Comparison of ENCODE assay signal across 16 cellular contexts in the genomic region with DNA sequence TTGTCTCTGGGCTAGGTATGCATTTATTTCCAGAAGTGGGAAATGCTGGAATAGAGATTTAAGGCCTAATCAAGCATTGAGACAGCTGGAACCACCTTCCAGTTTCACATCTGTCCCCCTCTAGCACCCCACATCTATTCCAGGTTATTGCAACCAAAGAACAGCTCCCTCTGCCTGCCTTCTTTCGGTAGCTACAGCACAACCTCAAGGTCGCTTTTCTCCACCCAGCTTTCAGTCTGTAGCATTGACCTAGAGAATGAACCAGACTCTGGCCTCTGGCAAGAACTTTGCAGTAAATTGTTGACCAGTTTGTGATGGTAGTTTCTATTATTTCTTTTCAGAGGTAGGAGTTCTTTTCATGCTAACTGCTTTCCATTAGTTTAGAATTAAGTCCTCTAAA.
DNase-seq lines count a peak whose midpoint lies in the region; ATAC-seq, FAIRE-seq and TF ChIP-seq lines count a peak whose summit lies in the region.
"Had no signal": no experiment of that assay in that cellular context is flagged by ENCODE, and none has a peak within 500 bp of the region (broad histone marks: within the 10 kb centered on the region; RNA-seq: fewer than 3 reads in every experiment).

No MANE protein-coding gene starts in this region.

- no peaks in the 10 kb centered on the region for H3K79me2 ChIP-seq in hepatocyte

- in situ Hi-C loops in Panc1 (cut with HindIII; ENCODE audit: low pct_unique_long_range_greater_than_20kb, low sequenced_read_pairs) = no loop called here

- H3K4me3 ChIP-seq in heart right ventricle (no peak overlapping the region), right atrium auricular region (no peak overlapping the region), Panc1 (ENCODE audit: low read depth in 2 of 2, low read length in 2 of 2) (no peak overlapping the region), hepatocyte (no peak overlapping the region), Peyer's patch (no peak overlapping the region), dorsolateral prefrontal cortex (no peak overlapping the region)
- H3K4me3 ChIP-seq: ovary had no signal

- peak overlapping the region in 5 of 10 donors; percentile 9 to 33 (median 29) for H3K27ac ChIP-seq in heart right ventricle
- no peak overlapping the region for H3K27ac ChIP-seq in right atrium auricular region
- H3K27ac ChIP-seq in Panc1 (ENCODE audit: low read length) = no peak overlapping the region
- H3K27ac ChIP-seq in hepatocyte = no peak overlapping the region
- H3K27ac ChIP-seq in Peyer's patch = no peak overlapping the region
- no peak overlapping the region for H3K27ac ChIP-seq in dorsolateral prefrontal cortex
- H3K27ac ChIP-seq: ovary had no signal

- no peaks in the 10 kb centered on the region for H3K27me3 ChIP-seq in heart right ventricle
- H3K27me3 ChIP-seq in right atrium auricular region = no peaks in the 10 kb centered on the region
- H3K27me3 ChIP-seq in Panc1 (ENCODE audit: control insufficient read depth, insufficient read depth, low read length) = no peaks in the 10 kb centered on the region
- no peaks in the 10 kb centered on the region for H3K27me3 ChIP-seq in hepatocyte
- H3K27me3 ChIP-seq in Peyer's patch = no peaks in the 10 kb centered on the region
- H3K27me3 ChIP-seq in dorsolateral prefrontal cortex = no peaks in the 10 kb centered on the region
- H3K27me3 ChIP-seq: ovary had no signal

- ATAC-seq in heart right ventricle = peak in 5 of 8 donors; percentile 53 to 73 (median 60)
- ATAC-seq in Panc1 = 0 out of 2 replicates have a peak, but pooled peaks have one; percentile 56
- no peak for ATAC-seq in effector memory CD8-positive, alpha-beta T cell (replicated peaks)

- peaks cover 0 to 29% (median 4%) of the 10 kb centered on the region in 9 donors for H3K4me1 ChIP-seq in heart right ventricle
- peaks cover 0 to 9% of the 10 kb centered on the region in 2 donors for H3K4me1 ChIP-seq in right atrium auricular region
- H3K4me1 ChIP-seq in Panc1 (ENCODE audit: control insufficient read depth, insufficient read depth, low read length) = no peaks in the 10 kb centered on the region; the same call in 1 of the 2 replicates
- no peaks in the 10 kb centered on the region for H3K4me1 ChIP-seq in hepatocyte (ENCODE audit: insufficient read depth)
- H3K4me1 ChIP-seq in Peyer's patch = no peaks in the 10 kb centered on the region

- no peak overlapping the region for H3K27ac Mint-ChIP-seq in effector memory CD8-positive, alpha-beta T cell

- H4K20me1 ChIP-seq in hepatocyte (ENCODE audit: insufficient read depth, poor library complexity, severe bottlenecking) = no peaks in the 10 kb centered on the region

- POLR2A ChIA-PET in Panc1 (lab: Charles Lee) = no interaction called here

- no peak overlapping the region for H3K4me2 ChIP-seq in hepatocyte

- peak; percentile 46 for FAIRE-seq in urothelium cell line (lab: Jason Lieb, UNC)

- H3K9me2 ChIP-seq in hepatocyte (replicated peaks; ENCODE audit: insufficient read depth) = no peaks in the 10 kb centered on the region

- BruUV-seq in Panc1 (replicated peaks; lab: Mats Ljungman, UMichigan) = no TSS peak

- H3K36me3 ChIP-seq in heart right ventricle (no peaks in the 10 kb centered on the region), right atrium auricular region (no peaks in the 10 kb centered on the region), Panc1 (ENCODE audit: control insufficient read depth, insufficient read depth, low read length) (no peaks in the 10 kb centered on the region), hepatocyte (replicated peaks; ENCODE audit: insufficient read depth, low read depth) (no peaks in the 10 kb centered on the region), Peyer's patch (no peaks in the 10 kb centered on the region)
- H3K36me3 ChIP-seq: ovary had no signal

- no peak overlapping the region for H3K4me3 Mint-ChIP-seq in effector memory CD8-positive, alpha-beta T cell

- H2AFZ ChIP-seq in hepatocyte = no peak overlapping the region

- H3K9me3 ChIP-seq in heart right ventricle (no peaks in the 10 kb centered on the region), right atrium auricular region (no peaks in the 10 kb centered on the region), Panc1 (ENCODE audit: control insufficient read depth, insufficient read depth, low read depth, low read length) (no peaks in the 10 kb centered on the region), hepatocyte (ENCODE audit: low read depth) (no peaks in the 10 kb centered on the region), Peyer's patch (no peaks in the 10 kb centered on the region)
- H3K9me3 ChIP-seq: ovary had no signal

- intact Hi-C loops in heart right ventricle (cut with DNase I) = loop anchor here in 2 of 10 donors (5.0 to 10.0 kb wide), 3 partner anchors 54 to 199 kb away; no protein-coding TSS in a partner anchor
- intact Hi-C loops in Panc1 (cut with micrococcal nuclease; ENCODE audit: unreplicated experiment) = no loop called here
- intact Hi-C loops in dorsolateral prefrontal cortex (cut with DNase I) = no loop called here

- CTCF ChIA-PET in Panc1 (lab: Charles Lee) = no interaction called here

- H3K27me3 Mint-ChIP-seq in effector memory CD8-positive, alpha-beta T cell = peaks cover 7 to 10% of the 10 kb centered on the region in 2 donors

- H3K36me3 Mint-ChIP-seq in effector memory CD8-positive, alpha-beta T cell (ENCODE audit: insufficient read depth) = no peaks in the 10 kb centered on the region

- H3K4me1 Mint-ChIP-seq in effector memory CD8-positive, alpha-beta T cell (ENCODE audit: low read depth in 2 of 2) = no peaks in the 10 kb centered on the region

- 24 to 35% methylated on average over 2 of the region's 2 CpGs for WGBS in heart right ventricle, 2 donors
- 57% methylated on average over 2 of the region's 2 CpGs for WGBS in hepatocyte (ENCODE audit: low lambda C conversion rate, missing lambda C conversion rate)

- TF ChIP-seq POLR2A in Peyer's patch (IDR thresholded peaks at IDR 0.05) = no peak

- H3K9me3 Mint-ChIP-seq in effector memory CD8-positive, alpha-beta T cell = no peaks in the 10 kb centered on the region

- DNase-seq in heart right ventricle (peak in 1 of 2 donors; percentile 15), right atrium auricular region (ENCODE audit: low spot score) (no peak), Panc1 (ENCODE audit: low read depth, low spot score) (no peak), hepatocyte (ENCODE audit: low spot score) (peak; percentile 43), urothelium cell line (ENCODE audit: low spot score) (no peak), Peyer's patch (no peak), dorsolateral prefrontal cortex (no peak)
- no peak for DNase-seq in effector memory CD8-positive, alpha-beta T cell
- DNase-seq: activated CD4-positive, alpha-beta T cell treated with anti-CD3 and anti-CD28 coated beads, Interleukin-2, amount 50 U/mL, for 4 hours; dermis blood vessel endothelial cell; DMS79 treated with DMSO at 0.1 percent for 48 hours; midbrain; NCI-H1105; NCI-H446 treated with DMSO at 0.1 percent for 48 hours; T1000 had no signal

- TF ChIP-seq CTCF in heart right ventricle (IDR thresholded peaks at IDR 0.05) (peak in 8 of 9 donors; percentile 9 to 58 (median 31)), right atrium auricular region (IDR thresholded peaks at IDR 0.05) (peak in 1 of 2 donors; percentile 56), Panc1 (IDR thresholded peaks at IDR 0.05) (peak; percentile 44), hepatocyte (IDR thresholded peaks at IDR 0.05; ENCODE audit: poor library complexity) (peak; percentile 37), Peyer's patch (IDR thresholded peaks at IDR 0.05) (no peak), dorsolateral prefrontal cortex (IDR thresholded peaks at IDR 0.05 in 54 of 56, conservative IDR thresholded peaks at IDR 0.05 in 2 of 56; ENCODE audit: low read depth in 1 of 56, partially characterized antibody in 56 of 56) (peak in 9 of 56 donors; percentile 6 to 20 (median 14))

Comparison
In these comparisons a context has a peak if more than half of its experiments do, and no peak if none do; other contexts are left out.
1. CTCF ChIP-seq: peak in heart right ventricle (8 of 9), Panc1 (single experiment) and hepatocyte (single experiment); none in Peyer's patch (0 of 6).